8 cellular contexts compared by ENCODE assay signal in genomic region chr6:52995913-52996685, GRCh38. TPM values are rescaled to one million over a fixed set of nuclear protein-coding genes. Genes with fewer than 3 reads are reported as not detected.
A peak's percentile ranks its signal among the peaks of the same experiment; 100 is the strongest.
DNase-seq lines count a peak whose midpoint lies in the region; ATAC-seq and TF ChIP-seq lines count a peak whose summit lies in the region.

No MANE protein-coding gene starts in this region.

- H3K36me3 ChIP-seq in MG63 (no peaks in the 10 kb centered on the region), right lobe of liver (no peaks in the 10 kb centered on the region)

- peaks cover 0 to 6% (median 2%) of the 10 kb centered on the region in 4 donors for H3K4me1 ChIP-seq in right lobe of liver

- H3K4me3 ChIP-seq in MG63: peak overlapping the region; percentile 58
- peak overlapping the region in 2 of 3 donors; percentile 9 to 25 for H3K4me3 ChIP-seq in right lobe of liver

- DNase-seq in DMS53 (lab: John Stamatoyannopoulos, UW) (peak; percentile 87), MG63 (peak; percentile 38), T-helper 9 cell (peak; percentile 7), cerebellar cortex (ENCODE audit: low spot score) (peak; percentile 85), right lobe of liver (no peak), GF-D8 (lab: John Stamatoyannopoulos, UW) (no peak)
- peak; percentile 17 to 71 for DNase-seq in stimulated activated effector memory CD8-positive, alpha-beta T cell treated with anti-CD3 and anti-CD28 coated beads, Interleukin-12 subunit alpha, Interleukin-12 subunit beta, amount 100 ng/mL, for 72 hours (ENCODE audit: low spot score in 2 of 2)

- no peak for TF ChIP-seq POLR2A in right lobe of liver (IDR thresholded peaks at IDR 0.05)

- intact Hi-C loops in right lobe of liver (cut with DNase I): loop anchor here in 1 of 2 donors (10.0 kb wide), 1 partner anchor 111 kb away; no protein-coding TSS in a partner anchor

- H3K4me3 Mint-ChIP-seq in stimulated activated effector memory CD8-positive, alpha-beta T cell treated with anti-CD3 and anti-CD28 coated beads, Interleukin-12 subunit alpha, Interleukin-12 subunit beta, amount 100 ng/mL, for 72 hours: peak overlapping the region; percentile 83

- H3K36me3 Mint-ChIP-seq in stimulated activated effector memory CD8-positive, alpha-beta T cell treated with anti-CD3 and anti-CD28 coated beads, Interleukin-12 subunit alpha, Interleukin-12 subunit beta, amount 100 ng/mL, for 72 hours: peaks cover 25% of the 10 kb centered on the region

- peak overlapping the region in 1 of 3 donors; percentile 89 for H3K27ac ChIP-seq in right lobe of liver

- H3K27me3 ChIP-seq in MG63: no peaks in the 10 kb centered on the region
- no peaks in the 10 kb centered on the region for H3K27me3 ChIP-seq in right lobe of liver

- H3K9me3 Mint-ChIP-seq in stimulated activated effector memory CD8-positive, alpha-beta T cell treated with anti-CD3 and anti-CD28 coated beads, Interleukin-12 subunit alpha, Interleukin-12 subunit beta, amount 100 ng/mL, for 72 hours: no peaks in the 10 kb centered on the region

- ATAC-seq in right lobe of liver (no peak), GM19328 (IDR thresholded peaks at IDR 0.05; ENCODE audit: unreplicated experiment) (no peak)
- no peak for ATAC-seq in stimulated activated effector memory CD8-positive, alpha-beta T cell treated with anti-CD3 and anti-CD28 coated beads, Interleukin-12 subunit alpha, Interleukin-12 subunit beta, amount 100 ng/mL, for 72 hours

- no peak for TF ChIP-seq CTCF in right lobe of liver (IDR thresholded peaks at IDR 0.05)

- H3K9me3 ChIP-seq in MG63 (no peaks in the 10 kb centered on the region), right lobe of liver (no peaks in the 10 kb centered on the region)

- H3K27ac Mint-ChIP-seq in stimulated activated effector memory CD8-positive, alpha-beta T cell treated with anti-CD3 and anti-CD28 coated beads, Interleukin-12 subunit alpha, Interleukin-12 subunit beta, amount 100 ng/mL, for 72 hours: peak overlapping the region; percentile 99

- 27% methylated on average over 21 of the region's 21 CpGs for WGBS in right lobe of liver (ENCODE audit: insufficient coverage, low coverage, low lambda C conversion rate, missing lambda C conversion rate)

- H3K4me1 Mint-ChIP-seq in stimulated activated effector memory CD8-positive, alpha-beta T cell treated with anti-CD3 and anti-CD28 coated beads, Interleukin-12 subunit alpha, Interleukin-12 subunit beta, amount 100 ng/mL, for 72 hours: peaks cover 28% of the 10 kb centered on the region

RNA-seq across cellular contexts. Expression of gene GSTA4, which starts 1.0 kb away (rescaled TPM):
- total RNA-seq in MG63 (2014; rRNA removed; shearing (Covaris generic); ENCODE audit: low replicate concordance): 15.3 and 28.5 TPM in 2 replicates
- 10 to 100 TPM in 3 of 6 experiments, 1 to 10 TPM in 3; 4.8 to 23.1 (median 9.2) TPM for total RNA-seq in right lobe of liver

Comparison
In these comparisons a context has a peak if more than half of its experiments do, and no peak if none do; other contexts are left out.
1. DNase-seq: peak in DMS53 (single experiment), MG63 (single experiment), T-helper 9 cell (single experiment), cerebellar cortex (single experiment) and stimulated activated effector memory CD8-positive, alpha-beta T cell treated with anti-CD3 and anti-CD28 coated beads, Interleukin-12 subunit alpha, Interleukin-12 subunit beta, amount 100 ng/mL, for 72 hours (2 of 2); none in right lobe of liver (0 of 3) and GF-D8 (single experiment).